Comparison of ENCODE assay signal across 27 cellular contexts in genomic region chr14:79432640-79433039, GRCh38.
"Had no signal": no experiment of that assay in that cellular context is flagged by ENCODE, and none has a peak within 500 bp of the region (broad histone marks: within the 10 kb centered on the region; RNA-seq: fewer than 3 reads in every experiment).

No MANE protein-coding gene starts in this region.

- H3K27me3 ChIP-seq: stomach, suprapubic skin, testis, thyroid gland, tibial artery, tibial nerve, transverse colon, upper lobe of left lung, upper lobe of right lung, uterus, vagina had no signal

- H3K4me3 ChIP-seq: stomach, suprapubic skin, testis, thoracic aorta, thyroid gland, tibial artery, tibial nerve, transverse colon, upper lobe of left lung, upper lobe of right lung, uterus, vagina had no signal

- H3K4me1 ChIP-seq: suprapubic skin, testis, thyroid gland, tibial nerve, transverse colon, upper lobe of left lung, upper lobe of right lung, uterus, vagina had no signal

- H3K27ac ChIP-seq: stomach, suprapubic skin, testis, thoracic aorta, thyroid gland, tibial artery, tibial nerve, transverse colon, upper lobe of left lung, upper lobe of right lung, uterus, vagina had no signal

- ATAC-seq: stimulated activated effector memory CD8-positive, alpha-beta T cell treated with anti-CD3 and anti-CD28 coated beads, Interleukin-12 subunit alpha, Interleukin-12 subunit beta, amount 100 ng/mL, for 72 hours; stimulated activated memory B cell treated with anti-CD40 and anti-IgM and Interleukin-4, amounts not matched to agents 10 μg/mL and 1 μg/mL and 100 μg/mL, for 72 hours; stimulated activated naive B cell treated with anti-CD40 and anti-IgM and Interleukin-4, amounts not matched to agents 10 μg/mL and 1 μg/mL and 100 μg/mL, for 72 hours; stimulated activated naive CD8-positive, alpha-beta T cell treated with anti-CD3 and anti-CD28 coated beads, Interleukin-15, amount 100 ng/mL, for 72 hours; stimulated activated naive CD8-positive, alpha-beta T cell treated with anti-CD3 and anti-CD28 coated beads, Interleukin-15, Interleukin-2, amounts not matched to agents 100 U/mL and 50 U/mL, for 24 hours; upper lobe of right lung had no signal

- H3K36me3 ChIP-seq: stomach, suprapubic skin, thoracic aorta, thyroid gland, tibial artery, tibial nerve, transverse colon, upper lobe of left lung, upper lobe of right lung, uterus, vagina had no signal

- DNase-seq: stimulated activated CD4-positive, alpha-beta T cell treated with anti-CD3 and anti-CD28 coated beads, Interleukin-2, amount 100 ng/mL, for 48 hours; stimulated activated CD4-positive, alpha-beta T cell treated with anti-CD3 and anti-CD28 coated beads, Interleukin-4, amount 100 ng/mL, for 1 hour; stimulated activated CD4-positive, alpha-beta T cell treated with anti-CD3 and anti-CD28 coated beads, Interleukin-4, amount 100 ng/mL, for 24 hours; stimulated activated CD4-positive, alpha-beta T cell treated with anti-CD3 and anti-CD28 coated beads, Interleukin-4, amount 100 ng/mL, for 4 hours; stimulated activated CD8-positive, alpha-beta memory T cell treated with anti-CD3 and anti-CD28 coated beads, Interleukin-4, amount 100 ng/mL, for 48 hours; stimulated activated naive B cell treated with anti-CD40 and anti-IgM and Interleukin-4, amounts not matched to agents 10 μg/mL and 1 μg/mL and 100 μg/mL, for 72 hours; stimulated activated naive CD4-positive, alpha-beta T cell; stimulated activated naive CD4-positive, alpha-beta T cell treated with Interleukin-2 at 50 U/mL for 16 hours; stimulated activated naive CD8-positive, alpha-beta T cell treated with anti-CD3 and anti-CD28 coated beads, Interleukin-15, amount 100 ng/mL, for 72 hours; stimulated activated naive CD8-positive, alpha-beta T cell treated with anti-CD3 and anti-CD28 coated beads, Interleukin-15, Interleukin-2, amounts not matched to agents 100 U/mL and 50 U/mL, for 24 hours; stomach; substantia nigra; testis; thyroid gland; tibial artery; transverse colon; trophoblast cell; upper lobe of left lung; upper lobe of right lung; uterus had no signal

- FAIRE-seq: urothelium cell line had no signal

- H3K9me3 ChIP-seq: stomach, suprapubic skin, testis, thoracic aorta, thyroid gland, tibial artery, tibial nerve, transverse colon, upper lobe of left lung, upper lobe of right lung, uterus, vagina had no signal
